ENCODE assay signal across 21 cellular contexts in genomic region chr18:1104265-1104792, GRCh38.
DNase-seq lines count a peak whose midpoint lies in the region; ATAC-seq and TF ChIP-seq lines count a peak whose summit lies in the region.
"Had no signal": no experiment of that assay in that cellular context is flagged by ENCODE, and none has a peak within 500 bp of the region (broad histone marks: within the 10 kb centered on the region; RNA-seq: fewer than 3 reads in every experiment).

No MANE protein-coding gene starts in this region.

- H3K36me3 ChIP-seq in neural cell (ENCODE audit: insufficient read depth, low read length) = no peaks in the 10 kb centered on the region
- H3K36me3 ChIP-seq: adrenal gland, HAP-1 had no signal

- H3K9me2 ChIP-seq in neural cell (ENCODE audit: insufficient read depth, low read length) = no peaks in the 10 kb centered on the region

- no peaks in the 10 kb centered on the region for H3K9me3 ChIP-seq in neural cell (ENCODE audit: low read length)
- H3K9me3 ChIP-seq: adrenal gland, Caco-2, HAP-1 had no signal

- H3K4me1 Mint-ChIP-seq in brain = peaks cover 22% of the 10 kb centered on the region
- no peaks in the 10 kb centered on the region for H3K4me1 Mint-ChIP-seq in activated CD4-positive, alpha-beta T cell treated with anti-CD3 and anti-CD28 coated beads, Interleukin-2, amount 10 ng/mL, durations not matched to agents 24 days and 14 days
- H3K4me1 Mint-ChIP-seq: immature natural killer cell; naive thymus-derived CD4-positive, alpha-beta T cell; stimulated activated effector memory CD8-positive, alpha-beta T cell treated with anti-CD3 and anti-CD28 coated beads, Interleukin-12 subunit alpha, Interleukin-12 subunit beta, amount 100 ng/mL, for 72 hours had no signal

- H3K27me3 ChIP-seq in neural cell (ENCODE audit: insufficient read depth, low read depth, low read length) = no peaks in the 10 kb centered on the region
- H3K27me3 ChIP-seq: adrenal gland had no signal

- H3K27ac Mint-ChIP-seq in brain = peak overlapping the region in 3 of 5 experiments; percentile 22 to 77 (median 43)
- H3K27ac Mint-ChIP-seq in activated CD4-positive, alpha-beta T cell treated with anti-CD3 and anti-CD28 coated beads, Interleukin-2, amount 10 ng/mL, durations not matched to agents 24 days and 14 days = no peak overlapping the region
- H3K27ac Mint-ChIP-seq: immature natural killer cell; naive thymus-derived CD4-positive, alpha-beta T cell; progenitor cell of endocrine pancreas; stimulated activated effector memory CD8-positive, alpha-beta T cell treated with anti-CD3 and anti-CD28 coated beads, Interleukin-12 subunit alpha, Interleukin-12 subunit beta, amount 100 ng/mL, for 72 hours; T-helper 1 cell treated with Interleukin-12 subunit alpha and Interleukin-12 subunit beta and Interleukin-4 antibody, amounts not matched to agents 30 μg/mL and 1 μg/mL, for 36 hours had no signal

- no peaks in the 10 kb centered on the region for H3K79me2 ChIP-seq in neural cell (replicated peaks; ENCODE audit: insufficient read depth, low read length)

- H2AFZ ChIP-seq in neural cell (ENCODE audit: low read depth, low read length) = no peak overlapping the region

- H3K4me2 ChIP-seq in neural cell (ENCODE audit: low read length) = peak overlapping the region; percentile 29

- peaks cover 0 to 4% (median 0%) of the 10 kb centered on the region in 5 experiments for H3K9me3 Mint-ChIP-seq in brain
- no peaks in the 10 kb centered on the region for H3K9me3 Mint-ChIP-seq in activated CD4-positive, alpha-beta T cell treated with anti-CD3 and anti-CD28 coated beads, Interleukin-2, amount 10 ng/mL, durations not matched to agents 24 days and 14 days

- no peak overlapping the region for H3K4me3 Mint-ChIP-seq in brain
- no peak overlapping the region for H3K4me3 Mint-ChIP-seq in activated CD4-positive, alpha-beta T cell treated with anti-CD3 and anti-CD28 coated beads, Interleukin-2, amount 10 ng/mL, durations not matched to agents 24 days and 14 days
- H3K4me3 Mint-ChIP-seq: immature natural killer cell; naive thymus-derived CD4-positive, alpha-beta T cell; stimulated activated effector memory CD8-positive, alpha-beta T cell treated with anti-CD3 and anti-CD28 coated beads, Interleukin-12 subunit alpha, Interleukin-12 subunit beta, amount 100 ng/mL, for 72 hours; T-helper 1 cell treated with Interleukin-12 subunit alpha and Interleukin-12 subunit beta and Interleukin-4 antibody, amounts not matched to agents 30 μg/mL and 1 μg/mL, for 36 hours had no signal

- H3K9ac ChIP-seq in neural cell (ENCODE audit: low read length) = no peak overlapping the region

- no peaks in the 10 kb centered on the region for H3K27me3 Mint-ChIP-seq in brain
- no peaks in the 10 kb centered on the region for H3K27me3 Mint-ChIP-seq in activated CD4-positive, alpha-beta T cell treated with anti-CD3 and anti-CD28 coated beads, Interleukin-2, amount 10 ng/mL, durations not matched to agents 24 days and 14 days
- H3K27me3 Mint-ChIP-seq: naive thymus-derived CD4-positive, alpha-beta T cell; progenitor cell of endocrine pancreas had no signal

- no peak for ATAC-seq in GM19328 (IDR thresholded peaks at IDR 0.05; ENCODE audit: unreplicated experiment)
- ATAC-seq: activated CD4-positive, CD25-positive, alpha-beta regulatory T cell treated with anti-CD3 and anti-CD28 coated beads, Interleukin-2, amount 50 U/mL, for 24 hours; naive thymus-derived CD4-positive, alpha-beta T cell; stimulated activated effector memory CD8-positive, alpha-beta T cell treated with anti-CD3 and anti-CD28 coated beads, Interleukin-12 subunit alpha, Interleukin-12 subunit beta, amount 100 ng/mL, for 72 hours had no signal

- H4K20me1 ChIP-seq in neural cell (ENCODE audit: insufficient read depth) = no peaks in the 10 kb centered on the region

- no peak for TF ChIP-seq CTCF in brain (conservative IDR thresholded peaks at IDR 0.05)
- TF ChIP-seq CTCF in neural cell (IDR thresholded peaks at IDR 0.05; ENCODE audit: poor library complexity, severe bottlenecking) = no peak

- no peaks in the 10 kb centered on the region for H3K36me3 Mint-ChIP-seq in brain
- no peaks in the 10 kb centered on the region for H3K36me3 Mint-ChIP-seq in activated CD4-positive, alpha-beta T cell treated with anti-CD3 and anti-CD28 coated beads, Interleukin-2, amount 10 ng/mL, durations not matched to agents 24 days and 14 days (ENCODE audit: low read depth)
- H3K36me3 Mint-ChIP-seq: immature natural killer cell; naive thymus-derived CD4-positive, alpha-beta T cell; stimulated activated effector memory CD8-positive, alpha-beta T cell treated with anti-CD3 and anti-CD28 coated beads, Interleukin-12 subunit alpha, Interleukin-12 subunit beta, amount 100 ng/mL, for 72 hours had no signal

- DNase-seq in GM04503 (ENCODE audit: low read depth) = peak; percentile 44
- DNase-seq in NCI-H446 treated with DMSO at 0.1 percent for 48 hours (lab: John Stamatoyannopoulos, UW) = peak; percentile 40
- no peak for DNase-seq in NCI-H2107 (lab: John Stamatoyannopoulos, UW)
- no peak for DNase-seq in activated CD4-positive, alpha-beta T cell treated with anti-CD3 and anti-CD28 coated beads, Interleukin-2, amount 10 ng/mL, durations not matched to agents 24 days and 14 days
- DNase-seq in COR-L47 (lab: John Stamatoyannopoulos, UW) = no peak
- DNase-seq: adrenal gland; Caco-2; glutamatergic neuron; immature natural killer cell; naive thymus-derived CD4-positive, alpha-beta T cell; NK-92 treated with Interleukin-12 subunit alpha and Interleukin-12 subunit beta, amount 100 ng/mL, for 24 hours; stimulated activated CD4-positive, alpha-beta T cell treated with anti-CD3 and anti-CD28 coated beads, Interleukin-12 subunit alpha, Interleukin-12 subunit beta, amount 100 ng/mL, for 4 hours had no signal

- intact Hi-C loops in activated CD4-positive, alpha-beta T cell treated with anti-CD3 and anti-CD28 coated beads, Interleukin-2, amount 10 ng/mL, durations not matched to agents 24 days and 14 days (cut with micrococcal nuclease) = no loop called here

- no peak for TF ChIP-seq EP300 in neural cell (conservative IDR thresholded peaks at IDR 0.05; ENCODE audit: poor library complexity, severe bottlenecking)

- H3F3A ChIP-seq in neural cell (ENCODE audit: insufficient read depth, low read length, poor library complexity, severe bottlenecking) = no peaks in the 10 kb centered on the region

- TF ChIP-seq RAD21 in neural cell (conservative IDR thresholded peaks at IDR 0.05) = no peak

- H3K4me3 ChIP-seq in neural cell (ENCODE audit: low read length) = peak overlapping the region; percentile 34
- H3K4me3 ChIP-seq: adrenal gland, HAP-1 had no signal

- peak overlapping the region; percentile 72 for H3K27ac ChIP-seq in neural cell (ENCODE audit: low read length)
- H3K27ac ChIP-seq: adrenal gland, epithelial cell of prostate had no signal

TF ChIP-seq in neural cell, 6 proteins besides CTCF, POLR2A, EP300 and RAD21:
- TF ChIP-seq SMC3 (conservative IDR thresholded peaks at IDR 0.05; ENCODE audit: poor library complexity) (no peak), EZH2 (IDR thresholded peaks at IDR 0.05; ENCODE audit: borderline replicate concordance, insufficient read depth, low read length, poor library complexity, severe bottlenecking) (no peak), REST (IDR thresholded peaks at IDR 0.05; ENCODE audit: borderline replicate concordance) (no peak), MXI1 (conservative IDR thresholded peaks at IDR 0.05; ENCODE audit: poor library complexity, severe bottlenecking) (no peak), POLR2AphosphoS5 (IDR thresholded peaks at IDR 0.05) (no peak), TAF1 (IDR thresholded peaks at IDR 0.05; ENCODE audit: low read depth) (no peak)

Comparison
In these comparisons a context has a peak if more than half of its experiments do, and no peak if none do; other contexts are left out.
1. DNase-seq: peak in GM04503 (single experiment) and NCI-H446 treated with DMSO at 0.1 percent for 48 hours (single experiment); none in NCI-H2107 (single experiment), activated CD4-positive, alpha-beta T cell treated with anti-CD3 and anti-CD28 coated beads, Interleukin-2, amount 10 ng/mL, durations not matched to agents 24 days and 14 days (single experiment) and COR-L47 (single experiment).